In the genomic region with DNA sequence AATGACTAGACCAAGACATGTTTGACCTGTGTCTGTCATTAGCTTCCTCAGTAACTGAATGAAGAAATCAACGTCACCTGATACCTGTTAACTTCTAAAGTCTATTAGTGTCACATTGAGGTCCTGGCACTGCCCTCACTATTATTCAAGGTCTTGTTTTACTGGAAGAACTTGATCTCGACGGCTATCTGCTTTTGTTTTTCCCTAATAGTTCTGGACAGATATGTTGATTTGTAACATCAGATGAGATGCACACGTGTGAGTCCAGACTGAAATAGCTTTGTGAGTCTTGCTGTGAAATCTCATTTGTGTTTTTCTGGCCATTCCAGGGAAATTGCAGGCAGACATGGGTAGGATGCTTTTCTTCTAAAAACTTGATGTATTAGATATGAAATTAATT, we compare ENCODE assay signal across 24 cellular contexts.
"Had no signal": no experiment of that assay in that cellular context is flagged by ENCODE, and none has a peak within 500 bp of the region (broad histone marks: within the 10 kb centered on the region; RNA-seq: fewer than 3 reads in every experiment).

No MANE protein-coding gene starts in this region.

- H3K9me3 ChIP-seq: ovary, psoas muscle, right lobe of liver, sigmoid colon, stomach, thoracic aorta, thyroid gland, tibial nerve, upper lobe of right lung, uterus had no signal

- ATAC-seq: natural killer cell; psoas muscle; right cardiac atrium; right lobe of liver; stimulated activated effector memory CD8-positive, alpha-beta T cell treated with anti-CD3 and anti-CD28 coated beads, Interleukin-12 subunit alpha, Interleukin-12 subunit beta, amount 100 ng/mL, for 72 hours; stimulated activated naive B cell treated with anti-CD40 and anti-IgM and Interleukin-4, amounts not matched to agents 10 μg/mL and 1 μg/mL and 100 μg/mL, for 72 hours; upper lobe of right lung had no signal

- H3K36me3 ChIP-seq: neural progenitor cell, ovary, right lobe of liver, sigmoid colon, stomach, thoracic aorta, thyroid gland, tibial nerve, upper lobe of right lung, uterus had no signal

- H3K4me3 ChIP-seq: neural progenitor cell, ovary, psoas muscle, right lobe of liver, sigmoid colon, stomach, thoracic aorta, thyroid gland, tibial nerve, upper lobe of right lung, uterus had no signal

- DNase-seq: natural killer cell; occipital lobe; ovary; posterior cingulate gyrus; psoas muscle; right cardiac atrium; right lobe of liver; sigmoid colon; small intestine; stimulated activated CD4-positive, alpha-beta T cell treated with anti-CD3 and anti-CD28 coated beads, Interleukin-15, amount 100 ng/mL, for 24 hours; stimulated activated CD4-positive, alpha-beta T cell treated with anti-CD3 and anti-CD28 coated beads, Interleukin-2, amount 100 ng/mL, for 24 hours; stimulated activated CD4-positive, alpha-beta T cell treated with anti-CD3 and anti-CD28 coated beads, Interleukin-2, amount 100 ng/mL, for 48 hours; stimulated activated CD4-positive, alpha-beta T cell treated with anti-CD3 and anti-CD28 coated beads, Interleukin-4, amount 100 ng/mL, for 24 hours; stimulated activated naive B cell treated with anti-CD40 and anti-IgM and Interleukin-4, amounts not matched to agents 10 μg/mL and 1 μg/mL and 100 μg/mL, for 72 hours; stimulated activated naive CD4-positive, alpha-beta T cell treated with Interleukin-2 at 50 U/mL for 16 hours; stomach; thyroid gland; upper lobe of right lung; uterus had no signal

- H3K79me2 ChIP-seq: parathyroid adenoma had no signal

- H3K27ac ChIP-seq: neural progenitor cell, ovary, parathyroid adenoma, psoas muscle, right lobe of liver, sigmoid colon, stomach, thoracic aorta, thyroid gland, tibial nerve, upper lobe of right lung, uterus had no signal

- H3K27me3 ChIP-seq: neural progenitor cell, ovary, right lobe of liver, sigmoid colon, stomach, thyroid gland, tibial nerve, upper lobe of right lung, uterus had no signal

- H3K4me1 ChIP-seq: neural progenitor cell, parathyroid adenoma, psoas muscle, right lobe of liver, stomach, tibial nerve, upper lobe of right lung had no signal

- H3K4me2 ChIP-seq: neural progenitor cell had no signal

- H3K9ac ChIP-seq: neural progenitor cell, parathyroid adenoma had no signal
